In genomic region chr12:80293759-80294158, GRCh38 we compare ENCODE assay signal across 13 cellular contexts.
DNase-seq lines count a peak whose midpoint lies in the region; ATAC-seq and TF ChIP-seq lines count a peak whose summit lies in the region.
"Had no signal": no experiment of that assay in that cellular context is flagged by ENCODE, and none has a peak within 500 bp of the region (broad histone marks: within the 10 kb centered on the region; RNA-seq: fewer than 3 reads in every experiment).

No MANE protein-coding gene starts in this region.

- DNase-seq in GM06990 (ENCODE audit: extremely low read depth, insufficient read length) (peak; percentile 62), SHP77 (lab: John Stamatoyannopoulos, UW) (no peak), 8988T (no peak), dedifferentiated amniotic fluid mesenchymal stem cell (ENCODE audit: extremely low spot score) (no peak), midbrain (lab: John Stamatoyannopoulos, UW) (no peak)
- DNase-seq: activated naive CD4-positive, alpha-beta T cell; DMS 273 treated with DMSO at 0.1 percent for 48 hours; NCI-H2107; right lobe of liver; SHP77 treated with DMSO at 0.1 percent for 48 hours had no signal

- no peaks in the 10 kb centered on the region for H3K36me3 ChIP-seq in GM06990 (ENCODE audit: control insufficient read depth, insufficient read depth, low read length)
- H3K36me3 ChIP-seq: right lobe of liver had no signal

- H3K27me3 ChIP-seq in GM06990 (replicated peaks; ENCODE audit: control insufficient read depth, insufficient read depth, low read length): no peaks in the 10 kb centered on the region
- H3K27me3 ChIP-seq: right lobe of liver had no signal

- no peak for TF ChIP-seq CTCF in GM06990 (IDR thresholded peaks at IDR 0.05; ENCODE audit: insufficient read depth, low read length, poor library complexity, severe bottlenecking)

- ATAC-seq in GM19455 (IDR thresholded peaks at IDR 0.05; ENCODE audit: unreplicated experiment) (peak; percentile 81), HG02870 (IDR thresholded peaks at IDR 0.05; ENCODE audit: unreplicated experiment) (peak; percentile 86), HG03575 (IDR thresholded peaks at IDR 0.05; ENCODE audit: extremely low read depth, insufficient number of reproducible peaks, low FRiP score, unreplicated experiment) (peak; percentile 32)
- ATAC-seq: right lobe of liver had no signal

- H3K4me3 ChIP-seq in GM06990 (replicated peaks; ENCODE audit: low read depth, low read length): no peak overlapping the region
- H3K4me3 ChIP-seq: right lobe of liver had no signal

Comparison
In these comparisons a context has a peak if more than half of its experiments do, and no peak if none do; other contexts are left out.
1. ATAC-seq: peak in every context shown above with its lines; median percentile 86 in HG02870; 81 in GM19455; 32 in HG03575.